16 cellular contexts compared by ENCODE assay signal in the genomic region with DNA sequence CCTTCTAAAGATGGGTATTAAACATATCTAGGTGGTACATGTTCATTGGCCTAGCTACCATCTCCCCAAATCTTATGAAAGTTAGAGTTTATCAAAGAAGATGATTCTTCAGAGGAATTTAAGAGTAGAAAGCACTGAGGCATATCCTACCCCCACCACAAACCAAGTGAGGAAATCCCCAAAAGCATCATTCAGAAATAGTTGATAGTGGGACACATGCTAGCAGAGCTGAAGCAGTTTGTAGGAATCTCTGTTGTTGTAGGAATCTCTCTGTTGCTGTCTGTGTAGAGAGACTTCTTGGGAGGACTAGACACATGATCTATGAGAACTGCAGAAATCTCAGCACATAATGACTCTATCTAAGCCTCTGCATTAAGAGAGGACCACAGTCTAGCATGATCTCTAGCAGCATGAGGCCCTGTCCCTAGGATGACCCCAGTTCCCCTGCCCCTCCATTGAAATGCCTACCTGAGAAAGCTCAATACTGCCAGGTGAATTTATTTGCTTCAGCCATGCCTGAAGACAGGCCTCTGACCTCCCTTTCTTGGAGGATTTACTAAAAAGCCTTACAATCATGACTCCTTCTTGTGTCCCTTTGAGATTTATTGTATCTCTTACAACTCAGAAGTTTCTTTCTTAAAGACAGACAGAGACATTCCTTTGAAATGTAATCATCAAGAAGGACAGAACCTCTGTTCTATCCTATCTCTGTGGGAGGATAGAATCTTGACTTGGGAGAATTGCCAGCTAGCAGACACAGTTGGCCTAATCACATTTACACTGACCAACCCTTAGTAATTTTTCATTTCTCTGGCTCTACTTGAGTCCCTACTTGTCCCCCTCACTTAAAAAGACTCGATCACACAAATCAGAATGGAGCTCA.
DNase-seq lines count a peak whose midpoint lies in the region; ATAC-seq and TF ChIP-seq lines count a peak whose summit lies in the region.
"Had no signal": no experiment of that assay in that cellular context is flagged by ENCODE, and none has a peak within 500 bp of the region (broad histone marks: within the 10 kb centered on the region; RNA-seq: fewer than 3 reads in every experiment).

No MANE protein-coding gene starts in this region.

- peak; percentile 30 for ATAC-seq in left ventricle myocardium superior
- ATAC-seq in right cardiac atrium: no peak
- ATAC-seq in HG03159 (IDR thresholded peaks at IDR 0.05; ENCODE audit: unreplicated experiment): peak; percentile 73
- no peak for ATAC-seq in activated naive CD8-positive, alpha-beta T cell treated with anti-CD3 and anti-CD28 coated beads, Interleukin-2, amount 50 U/mL, for 24 hours

- no peaks in the 10 kb centered on the region for H3K36me3 Mint-ChIP-seq in activated naive CD8-positive, alpha-beta T cell treated with anti-CD3 and anti-CD28 coated beads, Interleukin-2, amount 50 U/mL, for 24 hours (ENCODE audit: low read depth)
- H3K36me3 Mint-ChIP-seq: activated naive CD8-positive, alpha-beta T cell treated with anti-CD3 and anti-CD28 coated beads for 36 hours; type B pancreatic cell had no signal

- intact Hi-C loops in left ventricle myocardium superior (cut with micrococcal nuclease) (no loop called here), right cardiac atrium (cut with DNase I) (no loop called here)

- WGBS in right cardiac atrium: 34% methylated on average over 1 of the region's 1 CpG

- no peak overlapping the region for H3K27ac Mint-ChIP-seq in activated naive CD8-positive, alpha-beta T cell treated with anti-CD3 and anti-CD28 coated beads, Interleukin-2, amount 50 U/mL, for 24 hours
- H3K27ac Mint-ChIP-seq: activated naive CD8-positive, alpha-beta T cell treated with anti-CD3 and anti-CD28 coated beads for 36 hours; H9; type B pancreatic cell had no signal

- no peak overlapping the region for H3K4me3 ChIP-seq in right cardiac atrium (ENCODE audit: low read length)
- no peak overlapping the region for H3K4me3 ChIP-seq in choroid plexus epithelial cell (ENCODE audit: low read depth, low read length)
- H3K4me3 ChIP-seq in BE2C (ENCODE audit: low read depth, low read length): no peak overlapping the region
- H3K4me3 ChIP-seq: ovary had no signal

- H3K4me3 Mint-ChIP-seq in activated naive CD8-positive, alpha-beta T cell treated with anti-CD3 and anti-CD28 coated beads, Interleukin-2, amount 50 U/mL, for 24 hours: no peak overlapping the region
- H3K4me3 Mint-ChIP-seq: activated naive CD8-positive, alpha-beta T cell treated with anti-CD3 and anti-CD28 coated beads for 36 hours; H9; type B pancreatic cell had no signal

- peaks cover 12% of the 10 kb centered on the region for H3K9me3 Mint-ChIP-seq in activated naive CD8-positive, alpha-beta T cell treated with anti-CD3 and anti-CD28 coated beads, Interleukin-2, amount 50 U/mL, for 24 hours
- H3K9me3 Mint-ChIP-seq: H9, type B pancreatic cell had no signal

- no peaks in the 10 kb centered on the region for H3K9me3 ChIP-seq in right cardiac atrium (ENCODE audit: control insufficient read depth, low read length)
- no peaks in the 10 kb centered on the region for H3K9me3 ChIP-seq in BE2C
- H3K9me3 ChIP-seq: ovary had no signal

- H3K4me1 Mint-ChIP-seq in activated naive CD8-positive, alpha-beta T cell treated with anti-CD3 and anti-CD28 coated beads, Interleukin-2, amount 50 U/mL, for 24 hours: no peaks in the 10 kb centered on the region
- H3K4me1 Mint-ChIP-seq: activated naive CD8-positive, alpha-beta T cell treated with anti-CD3 and anti-CD28 coated beads for 36 hours had no signal

- no peak for DNase-seq in left ventricle myocardium superior
- no peak for DNase-seq in right cardiac atrium
- peak; percentile 92 for DNase-seq in choroid plexus epithelial cell (ENCODE audit: low read depth)
- no peak for DNase-seq in activated naive CD8-positive, alpha-beta T cell treated with anti-CD3 and anti-CD28 coated beads, Interleukin-2, amount 50 U/mL, for 24 hours
- DNase-seq in BE2C: no peak
- no peak for DNase-seq in NCI-H1694 (lab: John Stamatoyannopoulos, UW)
- DNase-seq in germinal center (ENCODE audit: low spot score): no peak
- DNase-seq: activated CD4-positive, CD25-positive, alpha-beta regulatory T cell treated with anti-CD3 and anti-CD28 coated beads, Interleukin-2, amount 50 U/mL, for 72 hours; activated naive CD8-positive, alpha-beta T cell treated with anti-CD3 and anti-CD28 coated beads for 36 hours; GF-D8; H9; NCI-H2029 treated with DMSO at 0.1 percent for 48 hours; ovary; Right ventricle myocardium superior had no signal

- H3K36me3 ChIP-seq in BE2C: no peaks in the 10 kb centered on the region
- H3K36me3 ChIP-seq: ovary had no signal

- H3K27me3 Mint-ChIP-seq in activated naive CD8-positive, alpha-beta T cell treated with anti-CD3 and anti-CD28 coated beads, Interleukin-2, amount 50 U/mL, for 24 hours: no peaks in the 10 kb centered on the region
- H3K27me3 Mint-ChIP-seq: activated naive CD8-positive, alpha-beta T cell treated with anti-CD3 and anti-CD28 coated beads for 36 hours; type B pancreatic cell had no signal

- H3K4me1 ChIP-seq in right cardiac atrium (ENCODE audit: control insufficient read depth, insufficient read depth, low read length) (no peaks in the 10 kb centered on the region), BE2C (peaks cover 7% of the 10 kb centered on the region)

- H3K27me3 ChIP-seq in right cardiac atrium (ENCODE audit: control insufficient read depth, insufficient read depth) (no peaks in the 10 kb centered on the region), BE2C (no peaks in the 10 kb centered on the region)
- H3K27me3 ChIP-seq: ovary had no signal

- TF ChIP-seq CTCF in choroid plexus epithelial cell (conservative IDR thresholded peaks at IDR 0.05; ENCODE audit: low read depth, low read length): no peak
- no peak for TF ChIP-seq CTCF in BE2C (IDR thresholded peaks at IDR 0.05; ENCODE audit: low read depth, low read length)

- no peak overlapping the region for H3K27ac ChIP-seq in right cardiac atrium (ENCODE audit: low read length)
- H3K27ac ChIP-seq: ovary had no signal

Comparison
In these comparisons a context has a peak if more than half of its experiments do, and no peak if none do; other contexts are left out.
1. ATAC-seq: peak in left ventricle myocardium superior (single experiment) and HG03159 (single experiment); none in right cardiac atrium (0 of 2) and activated naive CD8-positive, alpha-beta T cell treated with anti-CD3 and anti-CD28 coated beads, Interleukin-2, amount 50 U/mL, for 24 hours (single experiment).